In genomic region chr2:127660291-127660578, GRCh38 we compare ENCODE assay signal across 27 cellular contexts. TPM values are rescaled to one million over a fixed set of nuclear protein-coding genes. Genes with fewer than 3 reads are reported as not detected.
A peak's percentile ranks its signal among the peaks of the same experiment; 100 is the strongest.
DNase-seq lines count a peak whose midpoint lies in the region; ATAC-seq, FAIRE-seq and TF ChIP-seq lines count a peak whose summit lies in the region.
"Had no signal": no experiment of that assay in that cellular context is flagged by ENCODE, and none has a peak within 500 bp of the region (broad histone marks: within the 10 kb centered on the region; RNA-seq: fewer than 3 reads in every experiment).

No MANE protein-coding gene starts in this region.

- CTCF ChIA-PET in endothelial cell of umbilical vein (lab: Charles Lee) = interaction anchor here (1.3 to 6.9 kb wide), 5 partner anchors 13 to 69 kb away, joined by 4 to 37 read pairs (median 7); partner anchors contain the start of gene LIMS2

- no peaks in the 10 kb centered on the region for H3K79me2 ChIP-seq in endothelial cell of umbilical vein (ENCODE audit: control insufficient read depth, insufficient read depth, low read length)

- H3K9ac ChIP-seq in endothelial cell of umbilical vein (replicated peaks; ENCODE audit: extremely low read depth, insufficient read depth, low read length) = no peak overlapping the region

- no peak for DNase-seq in endothelial cell of umbilical vein (ENCODE audit: low read depth, low spot score)
- peak; percentile 56 for DNase-seq in posterior vena cava (ENCODE audit: low spot score)
- DNase-seq in tibial artery = no peak
- DNase-seq in H54 (ENCODE audit: insufficient read length, low spot score) = no peak
- no peak for DNase-seq in Kasumi-1 (lab: John Stamatoyannopoulos, UW)
- DNase-seq: activated CD4-positive, alpha-beta T cell treated with anti-CD3 and anti-CD28 coated beads for 48 hours; activated T-cell treated with anti-CD3 and anti-CD28 coated beads, Interleukin-2, amount 50 U/mL, for 4 hours; CD4-positive, CD25-positive, alpha-beta regulatory T cell; endodermal cell; H9; islet precursor cell; NCI-H187; NCI-H526; stimulated activated CD4-positive, alpha-beta T cell treated with anti-CD3 and anti-CD28 coated beads, Interleukin-2, amount 100 ng/mL, for 48 hours; T-helper 17 cell had no signal

- H3K4me3 ChIP-seq in endothelial cell of umbilical vein (replicated peaks in 1 of 3; ENCODE audit: insufficient read depth in 1 of 3, low read depth in 1 of 3, low read length in 3 of 3) (no peak overlapping the region), tibial artery (no peak overlapping the region)
- H3K4me3 ChIP-seq: adrenal gland, breast epithelium, SK-N-MC had no signal

- BruUV-seq in endothelial cell of umbilical vein (replicated peaks; lab: Mats Ljungman, UMichigan) = no TSS peak

- H2AFZ ChIP-seq in endothelial cell of umbilical vein (ENCODE audit: low read depth, low read length) = no peak overlapping the region

- intact Hi-C loops in endothelial cell of umbilical vein (cut with micrococcal nuclease) (no loop called here), posterior vena cava (cut with DNase I) (no loop called here), tibial artery (cut with DNase I; ENCODE audit: low total_unique reads) (no loop called here)

- FAIRE-seq in endothelial cell of umbilical vein (lab: Jason Lieb, UNC) = no peak
- FAIRE-seq in H54 (lab: Jason Lieb, UNC) = no peak
- FAIRE-seq: D721Med, GM12892 had no signal

- no peaks in the 10 kb centered on the region for H3K9me1 ChIP-seq in endothelial cell of umbilical vein (replicated peaks; ENCODE audit: control insufficient read depth, extremely low read depth, insufficient read depth, low read length)

- 91 to 93% (median 92%) methylated on average over 10 of the region's 10 CpGs for WGBS in adipose tissue, 3 donors

- TF ChIP-seq POLR2A in endothelial cell of umbilical vein (IDR thresholded peaks at IDR 0.05; ENCODE audit: low read depth, low read length) (no peak), H54 (IDR thresholded peaks at IDR 0.05; ENCODE audit: low read depth, low read length) (no peak)

- ATAC-seq in GM21423 (IDR thresholded peaks at IDR 0.05; ENCODE audit: unreplicated experiment) = no peak
- ATAC-seq: activated T-cell treated with anti-CD3 and anti-CD28 coated beads, Interleukin-2, amount 50 U/mL, for 4 hours; stimulated activated effector memory CD8-positive, alpha-beta T cell treated with anti-CD3 and anti-CD28 coated beads, Interleukin-12 subunit alpha, Interleukin-12 subunit beta, amount 100 ng/mL, for 72 hours; T-helper 17 cell had no signal

- H3K9me3 ChIP-seq in endothelial cell of umbilical vein (replicated peaks; ENCODE audit: control insufficient read depth, insufficient read depth, low read length) = no peaks in the 10 kb centered on the region
- H3K9me3 ChIP-seq in tibial artery = no peaks in the 10 kb centered on the region
- H3K9me3 ChIP-seq: adrenal gland, breast epithelium had no signal

- H3K4me1 ChIP-seq in endothelial cell of umbilical vein (ENCODE audit: control insufficient read depth, extremely low read depth, insufficient read depth, low read length) (peaks cover 55% of the 10 kb centered on the region), tibial artery (peaks cover 0 to 100% (median 81%) of the 10 kb centered on the region in 4 donors)
- H3K4me1 ChIP-seq: adrenal gland had no signal

- dilution Hi-C loops in endothelial cell of umbilical vein (cut with MboI; ENCODE audit: extremely low pct_ligation_motif_present, low sequenced_read_pairs) = no loop called here

- H3K27ac ChIP-seq in adipose tissue (ENCODE audit: low read depth, low read length) (peak overlapping the region; percentile 22), endothelial cell of umbilical vein (ENCODE audit: insufficient read depth, low read depth, low read length) (peak overlapping the region; percentile 5), tibial artery (peak overlapping the region; percentile 76)
- H3K27ac ChIP-seq: SK-N-MC had no signal

- peaks cover 0 to 3% of the 10 kb centered on the region in 2 experiments for H3K36me3 ChIP-seq in endothelial cell of umbilical vein (ENCODE audit: control insufficient read depth in 2 of 2, extremely low read depth in 1 of 2, insufficient read depth in 2 of 2, low read length in 2 of 2)
- H3K36me3 ChIP-seq in tibial artery = peaks cover 16 to 33% (median 21%) of the 10 kb centered on the region in 3 donors
- H3K36me3 ChIP-seq: adrenal gland, breast epithelium had no signal

- POLR2A ChIA-PET in endothelial cell of umbilical vein (lab: Charles Lee) = no interaction called here

- H3K27me3 ChIP-seq in endothelial cell of umbilical vein (ENCODE audit: control insufficient read depth in 2 of 2, insufficient read depth in 2 of 2, low read length in 2 of 2) (no peaks in the 10 kb centered on the region), tibial artery (no peaks in the 10 kb centered on the region)
- H3K27me3 ChIP-seq: breast epithelium had no signal

- no peak overlapping the region for H3K4me2 ChIP-seq in endothelial cell of umbilical vein (ENCODE audit: insufficient read depth, low read length)

- no peaks in the 10 kb centered on the region for H4K20me1 ChIP-seq in endothelial cell of umbilical vein (replicated peaks; ENCODE audit: control insufficient read depth, extremely low read depth, insufficient read depth, low read length)

- no peak for TF ChIP-seq CTCF in endothelial cell of umbilical vein (IDR thresholded peaks at IDR 0.05; ENCODE audit: extremely low read depth in 1 of 2, insufficient read depth in 1 of 2, low read depth in 1 of 2, low read length in 2 of 2)
- no peak for TF ChIP-seq CTCF in tibial artery (IDR thresholded peaks at IDR 0.05)

TF ChIP-seq in endothelial cell of umbilical vein, 7 proteins besides CTCF, POLR2A, EP300 and RAD21:
- TF ChIP-seq MYC (IDR thresholded peaks at IDR 0.05; ENCODE audit: low read depth, low read length) (no peak), GATA2 (IDR thresholded peaks at IDR 0.05; ENCODE audit: insufficient read depth, insufficient read length, low read depth, low read length) (no peak), POLR2AphosphoS5 (IDR thresholded peaks at IDR 0.05; ENCODE audit: insufficient read depth, low read depth, low read length) (no peak), EZH2 (IDR thresholded peaks at IDR 0.05; ENCODE audit: borderline replicate concordance, low read depth, low read length, severe bottlenecking) (no peak), JUN (IDR thresholded peaks at IDR 0.05; ENCODE audit: borderline replicate concordance, insufficient read depth, insufficient read length, low read depth) (no peak), MAX (IDR thresholded peaks at IDR 0.05; ENCODE audit: insufficient read depth, insufficient read length) (no peak), FOS (IDR thresholded peaks at IDR 0.05; ENCODE audit: borderline replicate concordance, insufficient read depth, low read length) (no peak)

RNA-seq across cellular contexts. Expression of gene GPR17, which starts 14.3 kb away (rescaled TPM):
- polyA plus RNA-seq in adipose tissue = 1 to 10 TPM in 2 of 3 donors, under 1 TPM in 1; 0.10 to 2.4 (median 1.8) TPM
- total RNA-seq in endothelial cell of umbilical vein = not detected in 2 replicates
- 0.10 and 0.11 TPM in 2 replicates for polyA plus RNA-seq in endothelial cell of umbilical vein
- polyA plus RNA-seq in endothelial cell of umbilical vein (2011; cell fraction: cytosol; rRNA removed) = 0.04 TPM in 2 replicates
- not detected in 2 replicates for polyA plus RNA-seq in endothelial cell of umbilical vein (2011; cell fraction: nucleus; rRNA removed)
- 0.10 and 0.15 TPM in 2 replicates for polyA plus RNA-seq in endothelial cell of umbilical vein (2012)
- polyA minus RNA-seq in endothelial cell of umbilical vein = not detected in 2 replicates
- polyA minus RNA-seq in endothelial cell of umbilical vein (2011; cell fraction: cytosol; rRNA and poly(A)+ RNA removed) = not detected
- polyA minus RNA-seq in endothelial cell of umbilical vein (2011; cell fraction: nucleus; rRNA and poly(A)+ RNA removed) = not detected in 2 replicates
- total RNA-seq in posterior vena cava = under 1 TPM in 1 of 2 donors, not detected in 1; 0.10 TPM
- total RNA-seq: activated CD8-positive, alpha-beta memory T cell treated with anti-CD3 and anti-CD28 coated beads for 36 hours; activated T-cell treated with anti-CD3 and anti-CD28 coated beads, Interleukin-2, amount 50 U/mL, for 4 hours; breast epithelium; CD4-positive, CD25-positive, alpha-beta regulatory T cell; myocyte; pulmonary artery endothelial cell; T-helper 17 cell had no signal
- polyA plus RNA-seq: AG04450; CD4-positive, CD25-positive, alpha-beta regulatory T cell had no signal

RNA-seq across cellular contexts. Expression of gene LIMS2, which starts 15.1 kb away (rescaled TPM):
- polyA plus RNA-seq in adipose tissue = 100 to 1,000 TPM in 1 of 3 donors, 10 to 100 TPM in 1, 1 to 10 TPM in 1; 8.5 to 282 (median 64.9) TPM
- total RNA-seq in endothelial cell of umbilical vein = 45.7 and 48.3 TPM in 2 replicates
- 55.6 and 77.3 TPM in 2 replicates for polyA plus RNA-seq in endothelial cell of umbilical vein
- polyA plus RNA-seq in endothelial cell of umbilical vein (2011; cell fraction: cytosol; rRNA removed) = 26.1 and 29.1 TPM in 2 replicates
- polyA plus RNA-seq in endothelial cell of umbilical vein (2011; cell fraction: nucleus; rRNA removed) = 86.3 and 120 TPM in 2 replicates
- polyA plus RNA-seq in endothelial cell of umbilical vein (2012) = 14.1 and 24.9 TPM in 2 replicates
- polyA minus RNA-seq in endothelial cell of umbilical vein = 28.1 and 45.7 TPM in 2 replicates
- polyA minus RNA-seq in endothelial cell of umbilical vein (2011; cell fraction: cytosol; rRNA and poly(A)+ RNA removed) = not detected
- polyA minus RNA-seq in endothelial cell of umbilical vein (2011; cell fraction: nucleus; rRNA and poly(A)+ RNA removed) = 21.7 and 33.5 TPM in 2 replicates
- 100 to 1,000 TPM; 210 to 235 TPM for total RNA-seq in posterior vena cava

RNA-seq across cellular contexts. Expression of gene SFT2D3, which starts 41.1 kb away (rescaled TPM):
- polyA plus RNA-seq in adipose tissue (1 to 10 TPM; 2.8 to 4.8 (median 3.6) TPM), endothelial cell of umbilical vein (4.1 and 4.5 TPM in 2 replicates)
- total RNA-seq in endothelial cell of umbilical vein (4.4 and 4.7 TPM in 2 replicates), posterior vena cava (1 to 10 TPM; 4.3 to 4.7 TPM)
- polyA plus RNA-seq in endothelial cell of umbilical vein (2011; cell fraction: cytosol; rRNA removed) = 3.3 and 3.4 TPM in 2 replicates
- 1.6 and 2.5 TPM in 2 replicates for polyA plus RNA-seq in endothelial cell of umbilical vein (2011; cell fraction: nucleus; rRNA removed)
- not detected in 2 replicates for polyA plus RNA-seq in endothelial cell of umbilical vein (2012)
- polyA minus RNA-seq in endothelial cell of umbilical vein = 2.6 and 2.7 TPM in 2 replicates
- polyA minus RNA-seq in endothelial cell of umbilical vein (2011; cell fraction: cytosol; rRNA and poly(A)+ RNA removed) = 1.4 TPM
- 3.3 and 3.6 TPM in 2 replicates for polyA minus RNA-seq in endothelial cell of umbilical vein (2011; cell fraction: nucleus; rRNA and poly(A)+ RNA removed)

Comparison
In these comparisons a context has a peak if more than half of its experiments do, and no peak if none do; other contexts are left out.
1. H3K27ac ChIP-seq: peak in every context shown above with its lines; median percentile 76 in tibial artery; 22 in adipose tissue; 5 in endothelial cell of umbilical vein.